ENCODE assay signal across 14 cellular contexts in the genomic region with DNA sequence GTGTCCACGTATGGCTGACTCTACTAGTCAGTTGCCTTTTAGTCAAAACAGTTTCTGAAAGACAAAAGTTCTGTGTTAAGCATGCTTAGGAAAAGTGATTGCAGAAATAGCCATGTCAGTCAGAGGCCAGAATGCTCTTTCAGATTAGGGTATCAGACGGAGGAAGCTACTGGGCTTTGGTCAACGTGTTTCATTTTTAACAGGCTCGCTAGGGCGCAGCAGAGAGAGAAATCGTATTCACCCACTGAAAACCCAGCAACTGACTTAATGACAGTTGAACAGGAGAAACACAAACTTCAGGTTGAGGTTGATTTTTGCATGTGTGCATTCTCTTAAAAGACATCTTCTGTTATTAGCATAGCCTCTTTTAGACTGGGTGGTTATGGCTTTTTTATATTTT.
DNase-seq lines count a peak whose midpoint lies in the region; ATAC-seq and TF ChIP-seq lines count a peak whose summit lies in the region.
"Had no signal": no experiment of that assay in that cellular context is flagged by ENCODE, and none has a peak within 500 bp of the region (broad histone marks: within the 10 kb centered on the region; RNA-seq: fewer than 3 reads in every experiment).

No MANE protein-coding gene starts in this region.

- H3K4me3 ChIP-seq in astrocyte of the cerebellum (ENCODE audit: low read depth, low read length): no peak overlapping the region
- H3K4me3 ChIP-seq in liver (ENCODE audit: low read depth in 1 of 3, low read length in 3 of 3): no peak overlapping the region
- no peak overlapping the region for H3K4me3 ChIP-seq in vagina
- no peak overlapping the region for H3K4me3 ChIP-seq in left lung

- intact Hi-C loops in vagina (cut with DNase I) (no loop called here), left lung (cut with DNase I) (no loop called here)

- peak; percentile 5 to 26 for TF ChIP-seq RAD21 in liver (IDR thresholded peaks at IDR 0.05)

- in situ Hi-C loops in astrocyte of the cerebellum (cut with HindIII; ENCODE audit: low sequenced_read_pairs): no loop called here

- H3K27ac ChIP-seq in liver (ENCODE audit: low read depth in 1 of 2, low read length in 2 of 2): no peak overlapping the region
- H3K27ac ChIP-seq in vagina: no peak overlapping the region
- no peak overlapping the region for H3K27ac ChIP-seq in left lung

- H3K9me3 ChIP-seq in liver (ENCODE audit: control insufficient read depth in 4 of 4, low read length in 3 of 4): no peaks in the 10 kb centered on the region
- H3K9me3 ChIP-seq in vagina: no peaks in the 10 kb centered on the region
- no peaks in the 10 kb centered on the region for H3K9me3 ChIP-seq in left lung

- 25% methylated on average over 6 of the region's 6 CpGs for WGBS in liver

- DNase-seq in ELF-1 (ENCODE audit: low read depth, low spot score) (peak; percentile 36), HuH-7 (ENCODE audit: low spot score) (peak; percentile 6), astrocyte of the cerebellum (ENCODE audit: low read depth) (no peak), vagina (ENCODE audit: extremely low spot score in 2 of 2) (no peak), SHP77 (lab: John Stamatoyannopoulos, UW) (no peak), left lung (no peak)
- DNase-seq: activated CD4-positive, alpha-beta T cell treated with anti-CD3 and anti-CD28 coated beads, Interleukin-2, amount 50 U/mL, for 48 hours; activated T-cell treated with anti-CD3 and anti-CD28 coated beads, Interleukin-2, amount 50 U/mL, for 24 hours; caudate nucleus; DND-41; HCEC 1CT; NCI-H1048; NCI-H774 had no signal

- no peak overlapping the region for H3K9ac ChIP-seq in liver (ENCODE audit: low read depth in 1 of 2, low read length in 2 of 2)

- no peaks in the 10 kb centered on the region for H3K36me3 ChIP-seq in liver (ENCODE audit: control insufficient read depth in 4 of 4, insufficient read depth in 3 of 4, low read depth in 1 of 4, low read length in 3 of 4)
- no peaks in the 10 kb centered on the region for H3K36me3 ChIP-seq in vagina
- no peaks in the 10 kb centered on the region for H3K36me3 ChIP-seq in left lung

- no peak for TF ChIP-seq POLR2A in vagina (IDR thresholded peaks at IDR 0.05)

- H3K4me1 ChIP-seq in liver (ENCODE audit: control insufficient read depth in 4 of 4, insufficient read depth in 4 of 4, low read length in 3 of 4) (no peaks in the 10 kb centered on the region), vagina (no peaks in the 10 kb centered on the region), left lung (no peaks in the 10 kb centered on the region)

- ATAC-seq in left lung: no peak

- no peaks in the 10 kb centered on the region for H3K27me3 ChIP-seq in liver (ENCODE audit: control insufficient read depth in 4 of 4, insufficient read depth in 4 of 4, low read length in 3 of 4)
- H3K27me3 ChIP-seq in vagina: no peaks in the 10 kb centered on the region
- H3K27me3 ChIP-seq in left lung: no peaks in the 10 kb centered on the region

- TF ChIP-seq CTCF in astrocyte of the cerebellum (IDR thresholded peaks at IDR 0.05; ENCODE audit: low read depth, low read length, missing control alignments) (peak; percentile 6), liver (IDR thresholded peaks at IDR 0.05; ENCODE audit: low read depth, low read length, missing input control) (no peak), vagina (IDR thresholded peaks at IDR 0.05) (no peak), left lung (IDR thresholded peaks at IDR 0.05) (no peak)

TF ChIP-seq in liver, 16 proteins besides CTCF, POLR2A, EP300 and RAD21:
- TF ChIP-seq SP1 (IDR thresholded peaks at IDR 0.05): no peak
- TF ChIP-seq JUND (IDR thresholded peaks at IDR 0.05): no peak
- no peak for TF ChIP-seq EGR1 (IDR thresholded peaks at IDR 0.05; ENCODE audit: low read depth in 2 of 2)
- TF ChIP-seq, protein P1, sequence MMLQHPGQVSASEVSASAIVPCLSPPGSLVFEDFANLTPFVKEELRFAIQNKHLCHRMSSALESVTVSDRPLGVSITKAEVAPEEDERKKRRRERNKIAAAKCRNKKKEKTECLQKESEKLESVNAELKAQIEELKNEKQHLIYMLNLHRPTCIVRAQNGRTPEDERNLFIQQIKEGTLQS (IDR thresholded peaks at IDR 0.05): no peak
- TF ChIP-seq, protein P2, sequence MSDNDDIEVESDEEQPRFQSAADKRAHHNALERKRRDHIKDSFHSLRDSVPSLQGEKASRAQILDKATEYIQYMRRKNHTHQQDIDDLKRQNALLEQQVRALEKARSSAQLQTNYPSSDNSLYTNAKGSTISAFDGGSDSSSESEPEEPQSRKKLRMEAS (IDR thresholded peaks at IDR 0.05): no peak
- TF ChIP-seq FOXA2 (IDR thresholded peaks at IDR 0.05): no peak
- no peak for TF ChIP-seq HNF4G (IDR thresholded peaks at IDR 0.05)
- no peak for TF ChIP-seq RXRA (IDR thresholded peaks at IDR 0.05)
- TF ChIP-seq TAF1 (conservative IDR thresholded peaks at IDR 0.05): no peak
- no peak for TF ChIP-seq YY1 (IDR thresholded peaks at IDR 0.05)
- no peak for TF ChIP-seq GABPA (IDR thresholded peaks at IDR 0.05 in 1 of 2, conservative IDR thresholded peaks at IDR 0.05 in 1 of 2)
- no peak for TF ChIP-seq HNF4A (conservative IDR thresholded peaks at IDR 0.05)
- TF ChIP-seq, protein P3, sequence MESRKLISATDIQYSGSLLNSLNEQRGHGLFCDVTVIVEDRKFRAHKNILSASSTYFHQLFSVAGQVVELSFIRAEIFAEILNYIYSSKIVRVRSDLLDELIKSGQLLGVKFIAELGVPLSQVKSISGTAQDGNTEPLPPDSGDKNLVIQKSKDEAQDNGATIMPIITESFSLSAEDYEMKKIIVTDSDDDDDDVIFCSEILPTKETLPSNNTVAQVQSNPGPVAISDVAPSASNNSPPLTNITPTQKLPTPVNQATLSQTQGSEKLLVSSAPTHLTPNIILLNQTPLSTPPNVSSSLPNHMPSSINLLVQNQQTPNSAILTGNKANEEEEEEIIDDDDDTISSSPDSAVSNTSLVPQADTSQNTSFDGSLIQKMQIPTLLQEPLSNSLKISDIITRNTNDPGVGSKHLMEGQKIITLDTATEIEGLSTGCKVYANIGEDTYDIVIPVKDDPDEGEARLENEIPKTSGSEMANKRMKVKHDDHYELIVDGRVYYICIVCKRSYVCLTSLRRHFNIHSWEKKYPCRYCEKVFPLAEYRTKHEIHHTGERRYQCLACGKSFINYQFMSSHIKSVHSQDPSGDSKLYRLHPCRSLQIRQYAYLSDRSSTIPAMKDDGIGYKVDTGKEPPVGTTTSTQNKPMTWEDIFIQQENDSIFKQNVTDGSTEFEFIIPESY (IDR thresholded peaks at IDR 0.05): no peak
- TF ChIP-seq, protein P4, sequence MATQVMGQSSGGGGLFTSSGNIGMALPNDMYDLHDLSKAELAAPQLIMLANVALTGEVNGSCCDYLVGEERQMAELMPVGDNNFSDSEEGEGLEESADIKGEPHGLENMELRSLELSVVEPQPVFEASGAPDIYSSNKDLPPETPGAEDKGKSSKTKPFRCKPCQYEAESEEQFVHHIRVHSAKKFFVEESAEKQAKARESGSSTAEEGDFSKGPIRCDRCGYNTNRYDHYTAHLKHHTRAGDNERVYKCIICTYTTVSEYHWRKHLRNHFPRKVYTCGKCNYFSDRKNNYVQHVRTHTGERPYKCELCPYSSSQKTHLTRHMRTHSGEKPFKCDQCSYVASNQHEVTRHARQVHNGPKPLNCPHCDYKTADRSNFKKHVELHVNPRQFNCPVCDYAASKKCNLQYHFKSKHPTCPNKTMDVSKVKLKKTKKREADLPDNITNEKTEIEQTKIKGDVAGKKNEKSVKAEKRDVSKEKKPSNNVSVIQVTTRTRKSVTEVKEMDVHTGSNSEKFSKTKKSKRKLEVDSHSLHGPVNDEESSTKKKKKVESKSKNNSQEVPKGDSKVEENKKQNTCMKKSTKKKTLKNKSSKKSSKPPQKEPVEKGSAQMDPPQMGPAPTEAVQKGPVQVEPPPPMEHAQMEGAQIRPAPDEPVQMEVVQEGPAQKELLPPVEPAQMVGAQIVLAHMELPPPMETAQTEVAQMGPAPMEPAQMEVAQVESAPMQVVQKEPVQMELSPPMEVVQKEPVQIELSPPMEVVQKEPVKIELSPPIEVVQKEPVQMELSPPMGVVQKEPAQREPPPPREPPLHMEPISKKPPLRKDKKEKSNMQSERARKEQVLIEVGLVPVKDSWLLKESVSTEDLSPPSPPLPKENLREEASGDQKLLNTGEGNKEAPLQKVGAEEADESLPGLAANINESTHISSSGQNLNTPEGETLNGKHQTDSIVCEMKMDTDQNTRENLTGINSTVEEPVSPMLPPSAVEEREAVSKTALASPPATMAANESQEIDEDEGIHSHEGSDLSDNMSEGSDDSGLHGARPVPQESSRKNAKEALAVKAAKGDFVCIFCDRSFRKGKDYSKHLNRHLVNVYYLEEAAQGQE (IDR thresholded peaks at IDR 0.05): no peak
- TF ChIP-seq FOXA1 (IDR thresholded peaks at IDR 0.05): no peak
- TF ChIP-seq NR2F2 (IDR thresholded peaks at IDR 0.05): no peak

Comparison
In these comparisons a context has a peak if more than half of its experiments do, and no peak if none do; other contexts are left out.
1. DNase-seq: peak in ELF-1 (single experiment) and HuH-7 (single experiment); none in astrocyte of the cerebellum (single experiment), vagina (0 of 2), SHP77 (0 of 2) and left lung (0 of 2).